ENCODE assay signal across 1 cellular context in the genomic region with DNA sequence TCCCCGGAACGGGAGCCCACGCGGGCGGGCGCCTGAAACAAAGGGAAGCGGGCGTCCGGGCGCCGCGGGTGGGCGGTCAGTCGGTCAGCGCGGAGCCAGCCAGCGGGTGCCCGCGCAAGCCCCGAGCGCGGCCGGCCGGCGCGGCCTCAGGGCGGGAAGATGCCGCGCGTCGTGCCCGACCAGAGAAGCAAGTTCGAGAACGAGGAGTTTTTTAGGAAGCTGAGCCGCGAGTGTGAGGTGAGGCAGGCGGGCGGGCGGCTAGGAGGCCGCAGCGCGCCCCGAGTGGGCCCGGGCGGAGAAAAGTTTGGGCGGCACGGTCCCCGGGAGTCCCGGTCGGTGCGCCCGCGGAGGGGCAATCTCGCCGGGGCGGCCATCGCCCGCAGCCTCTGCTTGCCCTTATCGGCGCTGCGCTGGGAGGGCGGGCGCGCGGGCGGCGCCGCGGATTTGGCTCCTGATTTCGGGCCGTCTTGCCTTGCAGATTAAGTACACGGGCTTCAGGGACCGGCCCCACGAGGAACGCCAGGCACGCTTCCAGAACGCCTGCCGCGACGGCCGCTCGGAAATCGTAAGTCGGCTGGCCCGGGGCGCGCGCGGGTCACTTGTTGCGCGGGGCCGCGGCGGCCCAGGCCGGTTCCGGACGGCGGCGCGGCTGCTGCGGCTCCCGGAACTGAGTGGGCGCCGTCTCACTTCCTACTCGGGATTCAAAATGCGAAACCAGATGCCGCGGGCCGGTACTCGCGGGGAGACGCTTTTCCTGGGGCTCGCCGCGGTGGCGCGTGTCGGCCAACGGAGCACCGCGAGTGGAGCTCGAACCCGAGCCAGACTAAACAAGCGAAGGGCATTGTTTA.
TF ChIP-seq lines count a peak whose summit lies in the region.

No MANE protein-coding gene starts in this region.

TF ChIP-seq in H1, 55 proteins besides CTCF, POLR2A, EP300 and RAD21:
- no peak for TF ChIP-seq SP2 (IDR thresholded peaks at IDR 0.05; ENCODE audit: low read length)
- TF ChIP-seq ZNF274 (IDR thresholded peaks at IDR 0.05; ENCODE audit: borderline replicate concordance, extremely low read depth, low read length), result no peak
- no peak for TF ChIP-seq BACH1 (IDR thresholded peaks at IDR 0.05; ENCODE audit: low read length)
- TF ChIP-seq EGR1 (IDR thresholded peaks at IDR 0.05; ENCODE audit: borderline replicate concordance, low read depth, low read length), result no peak
- TF ChIP-seq CBX5 (IDR thresholded peaks at IDR 0.05; ENCODE audit: low read depth, low read length), result no peak
- no peak for TF ChIP-seq TCF12 (IDR thresholded peaks at IDR 0.05; ENCODE audit: low read depth, low read length)
- no peak for TF ChIP-seq RXRA (IDR thresholded peaks at IDR 0.05; ENCODE audit: insufficient read depth, low read depth, low read length)
- no peak for TF ChIP-seq SRF (IDR thresholded peaks at IDR 0.05; ENCODE audit: low read depth, low read length)
- TF ChIP-seq, protein P1, sequence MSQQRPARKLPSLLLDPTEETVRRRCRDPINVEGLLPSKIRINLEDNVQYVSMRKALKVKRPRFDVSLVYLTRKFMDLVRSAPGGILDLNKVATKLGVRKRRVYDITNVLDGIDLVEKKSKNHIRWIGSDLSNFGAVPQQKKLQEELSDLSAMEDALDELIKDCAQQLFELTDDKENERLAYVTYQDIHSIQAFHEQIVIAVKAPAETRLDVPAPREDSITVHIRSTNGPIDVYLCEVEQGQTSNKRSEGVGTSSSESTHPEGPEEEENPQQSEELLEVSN (IDR thresholded peaks at IDR 0.05), result peak; percentile 32; the same call in 1 of the 2 replicates
- TF ChIP-seq SP4 (IDR thresholded peaks at IDR 0.05; ENCODE audit: low read length), result no peak
- TF ChIP-seq CHD2 (IDR thresholded peaks at IDR 0.05; ENCODE audit: low read length), result no peak
- no peak for TF ChIP-seq GABPA (IDR thresholded peaks at IDR 0.05; ENCODE audit: borderline replicate concordance, insufficient read depth, low read length)
- no peak for TF ChIP-seq SUZ12 (IDR thresholded peaks at IDR 0.05; ENCODE audit: low read length)
- TF ChIP-seq CHD1 (IDR thresholded peaks at IDR 0.05; ENCODE audit: low read depth, low read length), result no peak
- TF ChIP-seq SIRT6 (IDR thresholded peaks at IDR 0.05; ENCODE audit: low read length), result no peak
- no peak for TF ChIP-seq KDM1A (IDR thresholded peaks at IDR 0.05; ENCODE audit: borderline replicate concordance, low read length)
- no peak for TF ChIP-seq CTBP2 (IDR thresholded peaks at IDR 0.05; ENCODE audit: borderline replicate concordance, insufficient read depth, insufficient read length, low read length)
- 0 out of 4 replicates have a peak, but pooled peaks of 1 of the 2 experiments have one; percentile 37 for TF ChIP-seq HDAC2 (IDR thresholded peaks at IDR 0.05; ENCODE audit: borderline replicate concordance in 1 of 2, low read depth in 2 of 2, low read length in 2 of 2)
- TF ChIP-seq SAP30 (IDR thresholded peaks at IDR 0.05; ENCODE audit: insufficient read depth, insufficient replicate concordance, low read length), result no peak
- TF ChIP-seq YY1 (IDR thresholded peaks at IDR 0.05; ENCODE audit: low read depth, low read length), result peak; percentile 68; the same call in 1 of the 2 replicates
- TF ChIP-seq, protein P2, sequence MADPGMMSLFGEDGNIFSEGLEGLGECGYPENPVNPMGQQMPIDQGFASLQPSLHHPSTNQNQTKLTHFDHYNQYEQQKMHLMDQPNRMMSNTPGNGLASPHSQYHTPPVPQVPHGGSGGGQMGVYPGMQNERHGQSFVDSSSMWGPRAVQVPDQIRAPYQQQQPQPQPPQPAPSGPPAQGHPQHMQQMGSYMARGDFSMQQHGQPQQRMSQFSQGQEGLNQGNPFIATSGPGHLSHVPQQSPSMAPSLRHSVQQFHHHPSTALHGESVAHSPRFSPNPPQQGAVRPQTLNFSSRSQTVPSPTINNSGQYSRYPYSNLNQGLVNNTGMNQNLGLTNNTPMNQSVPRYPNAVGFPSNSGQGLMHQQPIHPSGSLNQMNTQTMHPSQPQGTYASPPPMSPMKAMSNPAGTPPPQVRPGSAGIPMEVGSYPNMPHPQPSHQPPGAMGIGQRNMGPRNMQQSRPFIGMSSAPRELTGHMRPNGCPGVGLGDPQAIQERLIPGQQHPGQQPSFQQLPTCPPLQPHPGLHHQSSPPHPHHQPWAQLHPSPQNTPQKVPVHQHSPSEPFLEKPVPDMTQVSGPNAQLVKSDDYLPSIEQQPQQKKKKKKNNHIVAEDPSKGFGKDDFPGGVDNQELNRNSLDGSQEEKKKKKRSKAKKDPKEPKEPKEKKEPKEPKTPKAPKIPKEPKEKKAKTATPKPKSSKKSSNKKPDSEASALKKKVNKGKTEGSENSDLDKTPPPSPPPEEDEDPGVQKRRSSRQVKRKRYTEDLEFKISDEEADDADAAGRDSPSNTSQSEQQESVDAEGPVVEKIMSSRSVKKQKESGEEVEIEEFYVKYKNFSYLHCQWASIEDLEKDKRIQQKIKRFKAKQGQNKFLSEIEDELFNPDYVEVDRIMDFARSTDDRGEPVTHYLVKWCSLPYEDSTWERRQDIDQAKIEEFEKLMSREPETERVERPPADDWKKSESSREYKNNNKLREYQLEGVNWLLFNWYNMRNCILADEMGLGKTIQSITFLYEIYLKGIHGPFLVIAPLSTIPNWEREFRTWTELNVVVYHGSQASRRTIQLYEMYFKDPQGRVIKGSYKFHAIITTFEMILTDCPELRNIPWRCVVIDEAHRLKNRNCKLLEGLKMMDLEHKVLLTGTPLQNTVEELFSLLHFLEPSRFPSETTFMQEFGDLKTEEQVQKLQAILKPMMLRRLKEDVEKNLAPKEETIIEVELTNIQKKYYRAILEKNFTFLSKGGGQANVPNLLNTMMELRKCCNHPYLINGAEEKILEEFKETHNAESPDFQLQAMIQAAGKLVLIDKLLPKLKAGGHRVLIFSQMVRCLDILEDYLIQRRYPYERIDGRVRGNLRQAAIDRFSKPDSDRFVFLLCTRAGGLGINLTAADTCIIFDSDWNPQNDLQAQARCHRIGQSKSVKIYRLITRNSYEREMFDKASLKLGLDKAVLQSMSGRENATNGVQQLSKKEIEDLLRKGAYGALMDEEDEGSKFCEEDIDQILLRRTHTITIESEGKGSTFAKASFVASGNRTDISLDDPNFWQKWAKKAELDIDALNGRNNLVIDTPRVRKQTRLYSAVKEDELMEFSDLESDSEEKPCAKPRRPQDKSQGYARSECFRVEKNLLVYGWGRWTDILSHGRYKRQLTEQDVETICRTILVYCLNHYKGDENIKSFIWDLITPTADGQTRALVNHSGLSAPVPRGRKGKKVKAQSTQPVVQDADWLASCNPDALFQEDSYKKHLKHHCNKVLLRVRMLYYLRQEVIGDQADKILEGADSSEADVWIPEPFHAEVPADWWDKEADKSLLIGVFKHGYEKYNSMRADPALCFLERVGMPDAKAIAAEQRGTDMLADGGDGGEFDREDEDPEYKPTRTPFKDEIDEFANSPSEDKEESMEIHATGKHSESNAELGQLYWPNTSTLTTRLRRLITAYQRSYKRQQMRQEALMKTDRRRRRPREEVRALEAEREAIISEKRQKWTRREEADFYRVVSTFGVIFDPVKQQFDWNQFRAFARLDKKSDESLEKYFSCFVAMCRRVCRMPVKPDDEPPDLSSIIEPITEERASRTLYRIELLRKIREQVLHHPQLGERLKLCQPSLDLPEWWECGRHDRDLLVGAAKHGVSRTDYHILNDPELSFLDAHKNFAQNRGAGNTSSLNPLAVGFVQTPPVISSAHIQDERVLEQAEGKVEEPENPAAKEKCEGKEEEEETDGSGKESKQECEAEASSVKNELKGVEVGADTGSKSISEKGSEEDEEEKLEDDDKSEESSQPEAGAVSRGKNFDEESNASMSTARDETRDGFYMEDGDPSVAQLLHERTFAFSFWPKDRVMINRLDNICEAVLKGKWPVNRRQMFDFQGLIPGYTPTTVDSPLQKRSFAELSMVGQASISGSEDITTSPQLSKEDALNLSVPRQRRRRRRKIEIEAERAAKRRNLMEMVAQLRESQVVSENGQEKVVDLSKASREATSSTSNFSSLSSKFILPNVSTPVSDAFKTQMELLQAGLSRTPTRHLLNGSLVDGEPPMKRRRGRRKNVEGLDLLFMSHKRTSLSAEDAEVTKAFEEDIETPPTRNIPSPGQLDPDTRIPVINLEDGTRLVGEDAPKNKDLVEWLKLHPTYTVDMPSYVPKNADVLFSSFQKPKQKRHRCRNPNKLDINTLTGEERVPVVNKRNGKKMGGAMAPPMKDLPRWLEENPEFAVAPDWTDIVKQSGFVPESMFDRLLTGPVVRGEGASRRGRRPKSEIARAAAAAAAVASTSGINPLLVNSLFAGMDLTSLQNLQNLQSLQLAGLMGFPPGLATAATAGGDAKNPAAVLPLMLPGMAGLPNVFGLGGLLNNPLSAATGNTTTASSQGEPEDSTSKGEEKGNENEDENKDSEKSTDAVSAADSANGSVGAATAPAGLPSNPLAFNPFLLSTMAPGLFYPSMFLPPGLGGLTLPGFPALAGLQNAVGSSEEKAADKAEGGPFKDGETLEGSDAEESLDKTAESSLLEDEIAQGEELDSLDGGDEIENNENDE (IDR thresholded peaks at IDR 0.05; ENCODE audit: insufficient replicate concordance, low read length), result no peak
- TF ChIP-seq KDM5A (IDR thresholded peaks at IDR 0.05; ENCODE audit: low read length), result no peak
- no peak for TF ChIP-seq TEAD4 (IDR thresholded peaks at IDR 0.05; ENCODE audit: low read depth, low read length)
- peak; percentile 51 for TF ChIP-seq ASH2L (IDR thresholded peaks at IDR 0.05; ENCODE audit: low read length)
- no peak for TF ChIP-seq GTF2F1 (IDR thresholded peaks at IDR 0.05; ENCODE audit: borderline replicate concordance, low read depth, low read length)
- TF ChIP-seq JUND (IDR thresholded peaks at IDR 0.05; ENCODE audit: low read length), result no peak
- no peak for TF ChIP-seq NANOG (IDR thresholded peaks at IDR 0.05; ENCODE audit: insufficient read depth, low read depth, low read length, poor library complexity, severe bottlenecking)
- TF ChIP-seq RBBP5 (IDR thresholded peaks at IDR 0.05; ENCODE audit: borderline replicate concordance, low read depth, low read length), result peak; percentile 87; the same call in 1 of the 2 replicates
- TF ChIP-seq CBX8 (IDR thresholded peaks at IDR 0.05; ENCODE audit: borderline replicate concordance, low read depth, low read length), result no peak
- no peak for TF ChIP-seq JUN (IDR thresholded peaks at IDR 0.05; ENCODE audit: low read depth, low read length)
- peak; percentile 13 for TF ChIP-seq TAF7 (optimal IDR thresholded peaks at IDR 0.05; ENCODE audit: borderline replicate concordance, low read depth, low read length)
- peak; percentile 68 for TF ChIP-seq TAF1 (IDR thresholded peaks at IDR 0.05; ENCODE audit: low read depth, low read length)
- no peak for TF ChIP-seq BCL11A (IDR thresholded peaks at IDR 0.05; ENCODE audit: low read depth in 2 of 2, low read length in 2 of 2)
- TF ChIP-seq, protein P3, sequence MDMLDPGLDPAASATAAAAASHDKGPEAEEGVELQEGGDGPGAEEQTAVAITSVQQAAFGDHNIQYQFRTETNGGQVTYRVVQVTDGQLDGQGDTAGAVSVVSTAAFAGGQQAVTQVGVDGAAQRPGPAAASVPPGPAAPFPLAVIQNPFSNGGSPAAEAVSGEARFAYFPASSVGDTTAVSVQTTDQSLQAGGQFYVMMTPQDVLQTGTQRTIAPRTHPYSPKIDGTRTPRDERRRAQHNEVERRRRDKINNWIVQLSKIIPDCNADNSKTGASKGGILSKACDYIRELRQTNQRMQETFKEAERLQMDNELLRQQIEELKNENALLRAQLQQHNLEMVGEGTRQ (IDR thresholded peaks at IDR 0.05; ENCODE audit: low read length), result no peak
- TF ChIP-seq SIX5 (IDR thresholded peaks at IDR 0.05; ENCODE audit: low read depth, low read length), result no peak
- TF ChIP-seq, protein P4, sequence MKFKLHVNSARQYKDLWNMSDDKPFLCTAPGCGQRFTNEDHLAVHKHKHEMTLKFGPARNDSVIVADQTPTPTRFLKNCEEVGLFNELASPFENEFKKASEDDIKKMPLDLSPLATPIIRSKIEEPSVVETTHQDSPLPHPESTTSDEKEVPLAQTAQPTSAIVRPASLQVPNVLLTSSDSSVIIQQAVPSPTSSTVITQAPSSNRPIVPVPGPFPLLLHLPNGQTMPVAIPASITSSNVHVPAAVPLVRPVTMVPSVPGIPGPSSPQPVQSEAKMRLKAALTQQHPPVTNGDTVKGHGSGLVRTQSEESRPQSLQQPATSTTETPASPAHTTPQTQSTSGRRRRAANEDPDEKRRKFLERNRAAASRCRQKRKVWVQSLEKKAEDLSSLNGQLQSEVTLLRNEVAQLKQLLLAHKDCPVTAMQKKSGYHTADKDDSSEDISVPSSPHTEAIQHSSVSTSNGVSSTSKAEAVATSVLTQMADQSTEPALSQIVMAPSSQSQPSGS (IDR thresholded peaks at IDR 0.05; ENCODE audit: low read length), result no peak
- no peak for TF ChIP-seq RNF2 (IDR thresholded peaks at IDR 0.05; ENCODE audit: borderline replicate concordance, low read depth, low read length, missing control alignments, poor library complexity, severe bottlenecking)
- TF ChIP-seq FOSL1 (IDR thresholded peaks at IDR 0.05; ENCODE audit: insufficient read depth, low read depth, low read length), result no peak
- TF ChIP-seq KDM4A (IDR thresholded peaks at IDR 0.05; ENCODE audit: low read depth, low read length, severe bottlenecking), result peak; percentile 90
- TF ChIP-seq EZH2 (IDR thresholded peaks at IDR 0.05; ENCODE audit: low read depth, low read length, severe bottlenecking), result no peak
- peak; percentile 47 for TF ChIP-seq PHF8 (conservative IDR thresholded peaks at IDR 0.05; ENCODE audit: low read depth, low read length)
